Comparison of ENCODE assay signal across 28 cellular contexts in genomic region chr10:120998782-120999285, GRCh38.
"Had no signal": no experiment of that assay in that cellular context is flagged by ENCODE, and none has a peak within 500 bp of the region (broad histone marks: within the 10 kb centered on the region; RNA-seq: fewer than 3 reads in every experiment).

No MANE protein-coding gene starts in this region.

- DNase-seq: activated CD4-positive, alpha-beta T cell treated with anti-CD3 and anti-CD28 coated beads for 4 hours; activated CD4-positive, alpha-beta T cell treated with anti-CD3 and anti-CD28 coated beads, Interleukin-2, amount 50 U/mL, for 1 hour; activated CD4-positive, alpha-beta T cell treated with anti-CD3 and anti-CD28 coated beads, Interleukin-2, amount 50 U/mL, for 48 hours; activated CD4-positive, CD25-positive, alpha-beta regulatory T cell; activated CD4-positive, CD25-positive, alpha-beta regulatory T cell treated with anti-CD3 and anti-CD28 coated beads, Interleukin-2, amount 50 U/mL, for 72 hours; activated CD8-positive, alpha-beta memory T cell treated with anti-CD3 and anti-CD28 coated beads for 24 hours; activated CD8-positive, alpha-beta T cell treated with anti-CD3 and anti-CD28 coated beads for 36 hours; activated effector memory CD4-positive, alpha-beta T cell treated with anti-CD3 and anti-CD28 coated beads, Interleukin-2, amount 50 U/mL, for 16 hours; activated naive CD4-positive, alpha-beta T cell treated with anti-CD3 and anti-CD28 coated beads for 36 hours; activated naive CD8-positive, alpha-beta T cell treated with anti-CD3 and anti-CD28 coated beads for 36 hours; activated naive CD8-positive, alpha-beta T cell treated with anti-CD3 and anti-CD28 coated beads, Interleukin-2, amount 50 U/mL, for 24 hours; activated T-cell treated with anti-CD3 and anti-CD28 coated beads, Interleukin-2, amount 50 U/mL, for 48 hours; amygdala; aorta; body of pancreas; cortex of kidney; dermis blood vessel endothelial cell; effector CD4-positive, alpha-beta T cell; effector memory CD8-positive, alpha-beta T cell; erythroblast; esophagus squamous epithelium; foreskin melanocyte; T-helper 2 cell had no signal

- H3K27ac Mint-ChIP-seq: activated CD8-positive, alpha-beta T cell treated with anti-CD3 and anti-CD28 coated beads for 36 hours; activated naive CD4-positive, alpha-beta T cell treated with anti-CD3 and anti-CD28 coated beads for 36 hours; activated naive CD4-positive, alpha-beta T cell treated with anti-CD3 and anti-CD28 coated beads, Interleukin-2, amount 50 U/mL, for 24 hours; activated naive CD8-positive, alpha-beta T cell treated with anti-CD3 and anti-CD28 coated beads for 36 hours; activated naive CD8-positive, alpha-beta T cell treated with anti-CD3 and anti-CD28 coated beads, Interleukin-2, amount 50 U/mL, for 24 hours; activated T-helper 1 cell treated with anti-CD3 and anti-CD28 coated beads, Interleukin-12 subunit alpha, Interleukin-12 subunit beta, Interleukin-2, Interleukin-4 antibody, amounts not matched to agents 30 ng/mL and 10 ng/mL and 1 ng/mL, durations not matched to agents 14 hours and 24 hours and 36 hours; activated T-helper 2 cell treated with anti-CD3 and anti-CD28 coated beads, Interferon-gamma antibody, Interleukin-2, Interleukin-4, amounts not matched to agents 10 μg/mL and 5 μg/mL and 100 μg/mL, durations not matched to agents 14 hours and 24 hours and 36 hours; effector memory CD8-positive, alpha-beta T cell had no signal

- H3K4me1 Mint-ChIP-seq: activated naive CD4-positive, alpha-beta T cell treated with anti-CD3 and anti-CD28 coated beads, Interleukin-2, amount 50 U/mL, for 24 hours; activated naive CD8-positive, alpha-beta T cell treated with anti-CD3 and anti-CD28 coated beads for 36 hours; activated naive CD8-positive, alpha-beta T cell treated with anti-CD3 and anti-CD28 coated beads, Interleukin-2, amount 50 U/mL, for 24 hours had no signal

- H3K27me3 Mint-ChIP-seq: activated naive CD4-positive, alpha-beta T cell treated with anti-CD3 and anti-CD28 coated beads, Interleukin-2, amount 50 U/mL, for 24 hours; activated naive CD8-positive, alpha-beta T cell treated with anti-CD3 and anti-CD28 coated beads for 36 hours had no signal

- H3K36me3 Mint-ChIP-seq: activated naive CD4-positive, alpha-beta T cell treated with anti-CD3 and anti-CD28 coated beads, Interleukin-2, amount 50 U/mL, for 24 hours; activated naive CD8-positive, alpha-beta T cell treated with anti-CD3 and anti-CD28 coated beads for 36 hours had no signal

- H3K4me3 Mint-ChIP-seq: activated CD8-positive, alpha-beta T cell treated with anti-CD3 and anti-CD28 coated beads for 36 hours; activated naive CD4-positive, alpha-beta T cell treated with anti-CD3 and anti-CD28 coated beads for 36 hours; activated naive CD4-positive, alpha-beta T cell treated with anti-CD3 and anti-CD28 coated beads, Interleukin-2, amount 50 U/mL, for 24 hours; activated naive CD8-positive, alpha-beta T cell treated with anti-CD3 and anti-CD28 coated beads for 36 hours; activated naive CD8-positive, alpha-beta T cell treated with anti-CD3 and anti-CD28 coated beads, Interleukin-2, amount 50 U/mL, for 24 hours; activated T-helper 1 cell treated with anti-CD3 and anti-CD28 coated beads, Interleukin-12 subunit alpha, Interleukin-12 subunit beta, Interleukin-2, Interleukin-4 antibody, amounts not matched to agents 30 ng/mL and 10 ng/mL and 1 ng/mL, durations not matched to agents 14 hours and 24 hours and 36 hours; effector memory CD8-positive, alpha-beta T cell had no signal

- H3K9me3 ChIP-seq: adrenal gland, body of pancreas, esophagus squamous epithelium, gastroesophageal sphincter had no signal

- H3K4me3 ChIP-seq: adrenal gland, body of pancreas, esophagus squamous epithelium, gastroesophageal sphincter had no signal

- ATAC-seq: activated CD8-positive, alpha-beta T cell treated with anti-CD3 and anti-CD28 coated beads for 36 hours; activated naive CD8-positive, alpha-beta T cell treated with anti-CD3 and anti-CD28 coated beads, Interleukin-2, amount 50 U/mL, for 24 hours; body of pancreas; effector memory CD8-positive, alpha-beta T cell; gastroesophageal sphincter had no signal

- H3K27me3 ChIP-seq: adrenal gland, body of pancreas, gastroesophageal sphincter had no signal

- H3K36me3 ChIP-seq: adrenal gland, esophagus squamous epithelium, gastroesophageal sphincter had no signal

- H3K4me1 ChIP-seq: adrenal gland, body of pancreas, gastroesophageal sphincter had no signal

- H3K9me3 Mint-ChIP-seq: activated naive CD4-positive, alpha-beta T cell treated with anti-CD3 and anti-CD28 coated beads, Interleukin-2, amount 50 U/mL, for 24 hours; activated T-helper 1 cell treated with anti-CD3 and anti-CD28 coated beads, Interleukin-12 subunit alpha, Interleukin-12 subunit beta, Interleukin-2, Interleukin-4 antibody, amounts not matched to agents 30 ng/mL and 10 ng/mL and 1 ng/mL, durations not matched to agents 14 hours and 24 hours and 36 hours; activated T-helper 2 cell treated with anti-CD3 and anti-CD28 coated beads, Interferon-gamma antibody, Interleukin-2, Interleukin-4, amounts not matched to agents 10 μg/mL and 5 μg/mL and 100 μg/mL, durations not matched to agents 14 hours and 24 hours and 36 hours had no signal

- H3K27ac ChIP-seq: adrenal gland, body of pancreas, esophagus squamous epithelium, gastroesophageal sphincter had no signal
